ENCODE assay signal across 14 cellular contexts in the genomic region with DNA sequence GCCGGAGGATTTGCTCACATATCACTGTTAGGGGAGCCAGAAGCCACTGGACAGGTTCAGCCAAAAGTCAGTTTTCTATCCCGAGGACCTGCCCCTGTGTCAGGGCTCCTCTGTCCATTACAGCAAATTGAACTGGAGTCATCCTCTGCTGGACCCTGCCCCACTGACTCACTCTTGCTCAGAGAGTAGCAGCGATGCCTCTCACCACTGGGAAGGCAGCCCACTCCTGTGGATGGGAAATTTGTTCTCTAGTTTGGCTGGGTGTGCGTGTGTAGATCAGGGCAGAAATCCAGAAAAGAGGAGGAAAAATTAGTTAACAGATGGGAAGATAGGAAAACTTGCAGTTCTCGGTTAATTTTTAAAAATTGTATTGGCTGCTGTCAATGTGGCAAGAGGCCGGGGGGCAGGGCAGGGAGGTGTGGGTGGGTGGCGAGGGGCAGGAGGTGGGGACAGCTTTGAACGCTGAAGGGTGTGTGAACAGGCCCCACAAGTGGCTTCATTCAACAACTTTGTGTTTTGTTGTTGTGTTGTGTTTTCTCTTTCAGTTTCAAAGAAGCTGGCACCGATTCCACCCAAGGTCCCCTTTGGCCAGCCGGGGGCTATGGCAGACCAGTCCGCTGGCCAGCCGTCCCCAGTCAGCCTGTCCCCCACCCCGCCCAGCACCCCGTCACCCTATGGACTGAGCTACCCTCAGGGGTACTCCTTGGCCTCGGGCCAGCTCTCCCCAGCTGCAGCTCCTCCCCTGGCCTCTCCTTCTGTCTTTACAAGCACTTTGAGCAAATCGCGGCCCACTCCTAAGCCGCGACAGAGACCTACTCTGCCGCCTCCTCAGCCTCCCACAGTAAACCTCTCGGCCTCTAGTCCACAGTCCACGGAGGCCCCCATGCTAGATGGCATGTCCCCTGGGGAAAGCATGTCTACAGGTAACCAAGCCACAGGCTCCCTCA. TPM values are rescaled to one million over a fixed set of nuclear protein-coding genes. Genes with fewer than 3 reads are reported as not detected.
DNase-seq lines count a peak whose midpoint lies in the region; ATAC-seq and TF ChIP-seq lines count a peak whose summit lies in the region.
"Had no signal": no experiment of that assay in that cellular context is flagged by ENCODE, and none has a peak within 500 bp of the region (broad histone marks: within the 10 kb centered on the region; RNA-seq: fewer than 3 reads in every experiment).

No MANE protein-coding gene starts in this region.

- H3K27ac Mint-ChIP-seq in progenitor cell of endocrine pancreas: peak overlapping the region; percentile 41
- H3K27ac Mint-ChIP-seq in activated T-helper 1 cell treated with anti-CD3 and anti-CD28 coated beads, Interleukin-12 subunit alpha, Interleukin-12 subunit beta, Interleukin-2, Interleukin-4 antibody, amounts not matched to agents 30 ng/mL and 10 ng/mL and 1 ng/mL, durations not matched to agents 14 hours and 24 hours and 36 hours: no peak overlapping the region
- H3K27ac Mint-ChIP-seq: naive thymus-derived CD4-positive, alpha-beta T cell had no signal

- H3K4me1 ChIP-seq in foreskin keratinocyte: no peaks in the 10 kb centered on the region
- H3K4me1 ChIP-seq: Caco-2 had no signal

- intact Hi-C loops in activated T-helper 1 cell treated with anti-CD3 and anti-CD28 coated beads, Interleukin-12 subunit alpha, Interleukin-12 subunit beta, Interleukin-2, Interleukin-4 antibody, amounts not matched to agents 30 ng/mL and 10 ng/mL and 1 ng/mL, durations not matched to agents 14 hours and 24 hours and 36 hours (cut with micrococcal nuclease): no loop called here

- ATAC-seq in foreskin keratinocyte: peak; percentile 60
- ATAC-seq in GM19452 (IDR thresholded peaks at IDR 0.05; ENCODE audit: unreplicated experiment): no peak
- ATAC-seq in HG02973 (IDR thresholded peaks at IDR 0.05; ENCODE audit: unreplicated experiment): no peak
- ATAC-seq: naive thymus-derived CD4-positive, alpha-beta T cell had no signal

- no peak for TF ChIP-seq CTCF in foreskin keratinocyte (conservative IDR thresholded peaks at IDR 0.05)
- no peak for TF ChIP-seq CTCF in progenitor cell of endocrine pancreas (IDR thresholded peaks at IDR 0.05; ENCODE audit: unreplicated experiment)

- peak; percentile 93 for DNase-seq in AG20443 (ENCODE audit: low spot score)
- peak; percentile 94 for DNase-seq in RPMI7951 (ENCODE audit: low read depth)
- DNase-seq in foreskin keratinocyte: no peak
- DNase-seq in progenitor cell of endocrine pancreas (ENCODE audit: low spot score, unreplicated experiment): no peak
- no peak for DNase-seq in activated T-helper 1 cell treated with anti-CD3 and anti-CD28 coated beads, Interleukin-12 subunit alpha, Interleukin-12 subunit beta, Interleukin-2, Interleukin-4 antibody, amounts not matched to agents 30 ng/mL and 10 ng/mL and 1 ng/mL, durations not matched to agents 14 hours and 24 hours and 36 hours (ENCODE audit: low spot score)
- no peak for DNase-seq in HuH-7.5 (ENCODE audit: low spot score)
- DNase-seq: activated T-cell treated with anti-CD3 and anti-CD28 coated beads, Interleukin-2, amount 50 U/mL, for 48 hours; Caco-2; naive thymus-derived CD4-positive, alpha-beta T cell; NCI-H1930; stimulated activated CD8-positive, alpha-beta memory T cell treated with anti-CD3 and anti-CD28 coated beads, Interleukin-4, amount 100 ng/mL, for 48 hours had no signal

- H3K27me3 ChIP-seq in foreskin keratinocyte: no peaks in the 10 kb centered on the region

- no peak overlapping the region for H3K4me3 Mint-ChIP-seq in progenitor cell of endocrine pancreas (ENCODE audit: low read depth)
- H3K4me3 Mint-ChIP-seq in activated T-helper 1 cell treated with anti-CD3 and anti-CD28 coated beads, Interleukin-12 subunit alpha, Interleukin-12 subunit beta, Interleukin-2, Interleukin-4 antibody, amounts not matched to agents 30 ng/mL and 10 ng/mL and 1 ng/mL, durations not matched to agents 14 hours and 24 hours and 36 hours: no peak overlapping the region
- H3K4me3 Mint-ChIP-seq: naive thymus-derived CD4-positive, alpha-beta T cell had no signal

- no peaks in the 10 kb centered on the region for H3K27me3 Mint-ChIP-seq in progenitor cell of endocrine pancreas
- peaks cover 1% of the 10 kb centered on the region for H3K27me3 Mint-ChIP-seq in activated T-helper 1 cell treated with anti-CD3 and anti-CD28 coated beads, Interleukin-12 subunit alpha, Interleukin-12 subunit beta, Interleukin-2, Interleukin-4 antibody, amounts not matched to agents 30 ng/mL and 10 ng/mL and 1 ng/mL, durations not matched to agents 14 hours and 24 hours and 36 hours (ENCODE audit: insufficient read depth)

- H3K27ac ChIP-seq in foreskin keratinocyte: no peak overlapping the region
- H3K27ac ChIP-seq: epithelial cell of prostate had no signal

- no peaks in the 10 kb centered on the region for H3K36me3 Mint-ChIP-seq in progenitor cell of endocrine pancreas (ENCODE audit: insufficient read depth)
- H3K36me3 Mint-ChIP-seq in activated T-helper 1 cell treated with anti-CD3 and anti-CD28 coated beads, Interleukin-12 subunit alpha, Interleukin-12 subunit beta, Interleukin-2, Interleukin-4 antibody, amounts not matched to agents 30 ng/mL and 10 ng/mL and 1 ng/mL, durations not matched to agents 14 hours and 24 hours and 36 hours (ENCODE audit: low read depth): no peaks in the 10 kb centered on the region
- H3K36me3 Mint-ChIP-seq: naive thymus-derived CD4-positive, alpha-beta T cell had no signal

- H3K9me3 Mint-ChIP-seq in progenitor cell of endocrine pancreas (ENCODE audit: low read depth): no peaks in the 10 kb centered on the region
- no peaks in the 10 kb centered on the region for H3K9me3 Mint-ChIP-seq in activated T-helper 1 cell treated with anti-CD3 and anti-CD28 coated beads, Interleukin-12 subunit alpha, Interleukin-12 subunit beta, Interleukin-2, Interleukin-4 antibody, amounts not matched to agents 30 ng/mL and 10 ng/mL and 1 ng/mL, durations not matched to agents 14 hours and 24 hours and 36 hours

- H3K4me1 Mint-ChIP-seq in progenitor cell of endocrine pancreas (ENCODE audit: low read depth): peaks cover 1% of the 10 kb centered on the region
- no peaks in the 10 kb centered on the region for H3K4me1 Mint-ChIP-seq in activated T-helper 1 cell treated with anti-CD3 and anti-CD28 coated beads, Interleukin-12 subunit alpha, Interleukin-12 subunit beta, Interleukin-2, Interleukin-4 antibody, amounts not matched to agents 30 ng/mL and 10 ng/mL and 1 ng/mL, durations not matched to agents 14 hours and 24 hours and 36 hours (ENCODE audit: low read depth)

RNA-seq across cellular contexts. Expression of a gene that starts 33.6 kb away (rescaled TPM):
- 45.6 and 50.3 TPM in 2 replicates for total RNA-seq in RPMI7951 (2014; rRNA removed; shearing (Covaris generic))
- total RNA-seq in foreskin keratinocyte (67.9 and 71.5 TPM in 2 replicates), progenitor cell of endocrine pancreas (74.4 and 79.4 TPM in 2 replicates)
- polyA plus RNA-seq in foreskin keratinocyte: 50.0 and 54.2 TPM in 2 replicates
- 96.9 and 98.7 TPM in 2 replicates for total RNA-seq in activated T-helper 1 cell treated with anti-CD3 and anti-CD28 coated beads, Interleukin-12 subunit alpha, Interleukin-12 subunit beta, Interleukin-2, Interleukin-4 antibody, amounts not matched to agents 30 ng/mL and 10 ng/mL and 1 ng/mL, durations not matched to agents 14 hours and 24 hours and 36 hours

Comparison
In these comparisons a context has a peak if more than half of its experiments do, and no peak if none do; other contexts are left out.
1. DNase-seq: peak in AG20443 (single experiment) and RPMI7951 (single experiment); none in foreskin keratinocyte (0 of 2), progenitor cell of endocrine pancreas (single experiment), activated T-helper 1 cell treated with anti-CD3 and anti-CD28 coated beads, Interleukin-12 subunit alpha, Interleukin-12 subunit beta, Interleukin-2, Interleukin-4 antibody, amounts not matched to agents 30 ng/mL and 10 ng/mL and 1 ng/mL, durations not matched to agents 14 hours and 24 hours and 36 hours (single experiment) and HuH-7.5 (single experiment).